ENCODE assay signal across 12 cellular contexts in genomic region chr13:113488283-113488682, GRCh38. TPM values are rescaled to one million over a fixed set of nuclear protein-coding genes. Genes with fewer than 3 reads are reported as not detected.
DNase-seq lines count a peak whose midpoint lies in the region; ATAC-seq and TF ChIP-seq lines count a peak whose summit lies in the region.
"Had no signal": no experiment of that assay in that cellular context is flagged by ENCODE, and none has a peak within 500 bp of the region (broad histone marks: within the 10 kb centered on the region; RNA-seq: fewer than 3 reads in every experiment).

No MANE protein-coding gene starts in this region.

- H3K4me1 Mint-ChIP-seq in CD14-positive monocyte (peaks cover 44% of the 10 kb centered on the region), Caco-2 (ENCODE audit: low read depth, unreplicated experiment) (peaks cover 21% of the 10 kb centered on the region)

- peaks cover 0 to 1% (median 0%) of the 10 kb centered on the region in 3 donors for H3K27me3 Mint-ChIP-seq in CD14-positive monocyte (ENCODE audit: low read depth in 3 of 3)
- no peaks in the 10 kb centered on the region for H3K27me3 Mint-ChIP-seq in Caco-2 (ENCODE audit: insufficient read depth, unreplicated experiment)

- H3K9me3 ChIP-seq in Caco-2 (no peaks in the 10 kb centered on the region), PC-9 (ENCODE audit: insufficient read depth, low read depth) (no peaks in the 10 kb centered on the region)
- H3K9me3 ChIP-seq: sigmoid colon had no signal

- peaks cover 3% of the 10 kb centered on the region; the same call in 1 of the 2 replicates for H3K36me3 ChIP-seq in Caco-2 (ENCODE audit: control insufficient read depth, insufficient read depth, low read length)
- H3K36me3 ChIP-seq in PC-9 (ENCODE audit: low read depth), result no peaks in the 10 kb centered on the region; the same call in 1 of the 2 replicates
- H3K36me3 ChIP-seq: sigmoid colon had no signal

- H3K36me3 Mint-ChIP-seq in CD14-positive monocyte (peaks cover 8 to 23% of the 10 kb centered on the region in 2 donors), Caco-2 (ENCODE audit: insufficient read depth, unreplicated experiment) (peaks cover 21% of the 10 kb centered on the region)

- peak; percentile 5 for ATAC-seq in left lobe of liver
- ATAC-seq in HG03457 (IDR thresholded peaks at IDR 0.05; ENCODE audit: unreplicated experiment), result no peak

- peaks cover 83% of the 10 kb centered on the region for H3K79me2 ChIP-seq in PC-9 (ENCODE audit: low read depth)

- no peak overlapping the region for H2AFZ ChIP-seq in PC-9

- H3F3A ChIP-seq in PC-9 (ENCODE audit: insufficient read depth, low read depth), result peaks cover 20% of the 10 kb centered on the region

- H3K9me3 Mint-ChIP-seq in CD14-positive monocyte, result no peaks in the 10 kb centered on the region
- H3K9me3 Mint-ChIP-seq in Caco-2 (ENCODE audit: unreplicated experiment), result no peaks in the 10 kb centered on the region

- intact Hi-C loops in CD14-positive monocyte (cut with micrococcal nuclease) (no loop called here), Caco-2 (cut with micrococcal nuclease; ENCODE audit: unreplicated experiment) (no loop called here), PC-9 (cut with micrococcal nuclease; ENCODE audit: unreplicated experiment) (no loop called here)

- DNase-seq in CD14-positive monocyte (ENCODE audit: low spot score) (no peak), Caco-2 (no peak), PC-9 (no peak), left lobe of liver (ENCODE audit: low spot score) (no peak), COR-L47 (lab: John Stamatoyannopoulos, UW) (no peak), GM10266 (ENCODE audit: extremely low spot score) (no peak)
- DNase-seq: EL, KG1, midbrain, NCI-H345, sigmoid colon had no signal

- CTCF ChIA-PET in Caco-2 (lab: Charles Lee), result interaction anchor here (2.0 kb wide), 1 partner anchor 74 kb away, joined by 10 read pairs; no protein-coding TSS in a partner anchor
- CTCF ChIA-PET in PC-9 (lab: Charles Lee), result interaction anchor here (0.7 kb wide), 1 partner anchor 69 kb away, joined by 3 read pairs; no protein-coding TSS in a partner anchor

- TF ChIP-seq CTCF in CD14-positive monocyte (IDR thresholded peaks at IDR 0.05) (no peak), Caco-2 (IDR thresholded peaks at IDR 0.05; ENCODE audit: insufficient read depth in 1 of 2, low read depth in 1 of 2, low read length in 1 of 2, severe bottlenecking in 1 of 2, unreplicated experiment in 1 of 2) (no peak), PC-9 (conservative IDR thresholded peaks at IDR 0.05) (no peak), GM10266 (IDR thresholded peaks at IDR 0.05; ENCODE audit: control insufficient read depth, insufficient read depth, low read depth, missing control alignments) (no peak)

- POLR2A ChIA-PET in Caco-2 (lab: Charles Lee) (no interaction called here), PC-9 (lab: Charles Lee; ENCODE audit: unreplicated experiment) (interaction anchor here (0.7 kb wide), 1 partner anchor 196 kb away, joined by 5 read pairs; no protein-coding TSS in a partner anchor)

- H3K27ac Mint-ChIP-seq in CD14-positive monocyte, result peak overlapping the region in 4 of 7 donors; percentile 49 to 81 (median 68)
- no peak overlapping the region for H3K27ac Mint-ChIP-seq in Caco-2 (ENCODE audit: unreplicated experiment)

- peak overlapping the region; percentile 96; the same call in 1 of the 2 replicates for H3K4me2 ChIP-seq in PC-9

- no peaks in the 10 kb centered on the region for H3K9me2 ChIP-seq in PC-9 (ENCODE audit: insufficient read depth)

- H3K4me3 ChIP-seq in Caco-2 (ENCODE audit: low read depth, low read length) (no peak overlapping the region), PC-9 (no peak overlapping the region)
- H3K4me3 ChIP-seq: sigmoid colon had no signal

- no peaks in the 10 kb centered on the region for H3K27me3 ChIP-seq in Caco-2 (replicated peaks; ENCODE audit: control insufficient read depth, insufficient read depth, low read length)
- H3K27me3 ChIP-seq in PC-9 (ENCODE audit: insufficient read depth, low read depth), result no peaks in the 10 kb centered on the region
- H3K27me3 ChIP-seq: sigmoid colon had no signal

- BruUV-seq in Caco-2 (replicated peaks; lab: Mats Ljungman, UMichigan), result no TSS peak
- BruUV-seq in PC-9 (replicated peaks; lab: Mats Ljungman, UMichigan), result TSS peak; percentile 47

- no peak overlapping the region for H3K4me3 Mint-ChIP-seq in CD14-positive monocyte
- peak overlapping the region; percentile 11 for H3K4me3 Mint-ChIP-seq in Caco-2 (ENCODE audit: unreplicated experiment)

- H3K4me1 ChIP-seq in Caco-2, result peaks cover 27% of the 10 kb centered on the region
- H3K4me1 ChIP-seq in PC-9 (replicated peaks; ENCODE audit: insufficient read depth), result peaks cover 35% of the 10 kb centered on the region

- no peak overlapping the region for H3K27ac ChIP-seq in PC-9

- H4K20me1 ChIP-seq in PC-9 (ENCODE audit: insufficient read depth), result peaks cover 36% of the 10 kb centered on the region

RNA-seq across cellular contexts. Expression of gene DCUN1D2, which starts 2.2 kb away (rescaled TPM):
- polyA plus RNA-seq in CD14-positive monocyte, result 1 to 10 TPM; 3.1 to 6.1 TPM
- total RNA-seq in Caco-2 (2022) (59.4 and 59.9 TPM in 2 replicates), PC-9 (2021) (33.0 and 34.7 TPM in 2 replicates), left lobe of liver (10.0 TPM)

RNA-seq across cellular contexts. Expression of gene ADPRHL1, which starts 35.0 kb away (rescaled TPM):
- under 1 TPM; 0.15 to 0.27 TPM for polyA plus RNA-seq in CD14-positive monocyte
- 4.9 and 5.8 TPM in 2 replicates for total RNA-seq in Caco-2 (2022)
- total RNA-seq in PC-9 (2021), result 11.5 and 16.9 TPM in 2 replicates
- 1.2 TPM for total RNA-seq in left lobe of liver
